ENCODE assay signal across 17 cellular contexts in genomic region chr4:13415068-13415785, GRCh38.
"Had no signal": no experiment of that assay in that cellular context is flagged by ENCODE, and none has a peak within 500 bp of the region (broad histone marks: within the 10 kb centered on the region; RNA-seq: fewer than 3 reads in every experiment).

No MANE protein-coding gene starts in this region.

- H3K36me3 ChIP-seq: left lung, ovary had no signal

- H3K4me3 ChIP-seq: esophagus squamous epithelium, left lung, ovary, skin epidermis, suprapubic skin had no signal

- H3K27me3 Mint-ChIP-seq: activated CD8-positive, alpha-beta memory T cell treated with anti-CD3 and anti-CD28 coated beads, Interleukin-2, amount 10 ng/mL, durations not matched to agents 7 days and 5 days; activated naive CD8-positive, alpha-beta T cell treated with anti-CD3 and anti-CD28 coated beads for 36 hours; activated T-cell treated with anti-CD3 and anti-CD28 coated beads, Interleukin-2, amount 50 U/mL, for 24 hours; stimulated activated memory B cell treated with anti-CD40 and anti-IgM and Interleukin-4, amounts not matched to agents 10 μg/mL and 1 μg/mL and 100 μg/mL, for 72 hours had no signal

- H3K27ac ChIP-seq: esophagus squamous epithelium, foreskin keratinocyte, left lung, ovary, suprapubic skin had no signal

- ATAC-seq: activated CD8-positive, alpha-beta memory T cell treated with anti-CD3 and anti-CD28 coated beads, Interleukin-2, amount 10 ng/mL, durations not matched to agents 7 days and 5 days; foreskin keratinocyte; left lung; stimulated activated memory B cell treated with anti-CD40 and anti-IgM and Interleukin-4, amounts not matched to agents 10 μg/mL and 1 μg/mL and 100 μg/mL, for 72 hours had no signal

- DNase-seq: activated CD4-positive, alpha-beta T cell treated with anti-CD3 and anti-CD28 coated beads for 1 hour; activated CD4-positive, alpha-beta T cell treated with anti-CD3 and anti-CD28 coated beads, Interleukin-2, amount 50 U/mL, for 48 hours; activated CD8-positive, alpha-beta memory T cell treated with anti-CD3 and anti-CD28 coated beads, Interleukin-2, amount 10 ng/mL, durations not matched to agents 7 days and 5 days; activated effector memory CD4-positive, alpha-beta T cell treated with anti-CD3 and anti-CD28 coated beads, Interleukin-2, amount 50 U/mL, for 16 hours; activated naive CD8-positive, alpha-beta T cell treated with anti-CD3 and anti-CD28 coated beads for 36 hours; activated T-cell treated with anti-CD3 and anti-CD28 coated beads, Interleukin-2, amount 50 U/mL, for 24 hours; anterior cingulate cortex; esophagus squamous epithelium; islet precursor cell; mesendoderm; nephron progenitor cell; ovary had no signal

- H3K4me3 Mint-ChIP-seq: activated CD8-positive, alpha-beta memory T cell treated with anti-CD3 and anti-CD28 coated beads, Interleukin-2, amount 10 ng/mL, durations not matched to agents 7 days and 5 days; activated naive CD8-positive, alpha-beta T cell treated with anti-CD3 and anti-CD28 coated beads for 36 hours; activated T-cell treated with anti-CD3 and anti-CD28 coated beads, Interleukin-2, amount 50 U/mL, for 24 hours; nephron progenitor cell; stimulated activated memory B cell treated with anti-CD40 and anti-IgM and Interleukin-4, amounts not matched to agents 10 μg/mL and 1 μg/mL and 100 μg/mL, for 72 hours had no signal

- H3K27me3 ChIP-seq: esophagus squamous epithelium, foreskin keratinocyte, left lung, ovary, suprapubic skin had no signal

- H3K27ac Mint-ChIP-seq: activated CD8-positive, alpha-beta memory T cell treated with anti-CD3 and anti-CD28 coated beads, Interleukin-2, amount 10 ng/mL, durations not matched to agents 7 days and 5 days; activated naive CD8-positive, alpha-beta T cell treated with anti-CD3 and anti-CD28 coated beads for 36 hours; activated T-cell treated with anti-CD3 and anti-CD28 coated beads, Interleukin-2, amount 50 U/mL, for 24 hours; stimulated activated memory B cell treated with anti-CD40 and anti-IgM and Interleukin-4, amounts not matched to agents 10 μg/mL and 1 μg/mL and 100 μg/mL, for 72 hours had no signal

- H3K9me3 ChIP-seq: esophagus squamous epithelium, ovary had no signal
